15 cellular contexts compared by ENCODE assay signal in genomic region chr3:42151596-42152145, GRCh38.
"Had no signal": no experiment of that assay in that cellular context is flagged by ENCODE, and none has a peak within 500 bp of the region (broad histone marks: within the 10 kb centered on the region; RNA-seq: fewer than 3 reads in every experiment).

No MANE protein-coding gene starts in this region.

- ATAC-seq: activated CD8-positive, alpha-beta T cell treated with anti-CD3 and anti-CD28 coated beads for 36 hours; effector memory CD8-positive, alpha-beta T cell; left lung; upper lobe of right lung; WTC11 had no signal

- H3K36me3 ChIP-seq: left lung, right atrium auricular region, upper lobe of right lung had no signal

- H3K27ac ChIP-seq: coronary artery, left lung, upper lobe of right lung had no signal

- H3K9me3 ChIP-seq: left lung, right atrium auricular region, upper lobe of right lung had no signal

- H3K4me2 ChIP-seq: smooth muscle cell had no signal

- H3K27me3 ChIP-seq: left lung, right atrium auricular region, upper lobe of right lung had no signal

- H3K4me3 ChIP-seq: coronary artery, left lung, right atrium auricular region, smooth muscle cell, upper lobe of right lung had no signal

- DNase-seq: activated CD4-positive, alpha-beta T cell treated with anti-CD3 and anti-CD28 coated beads for 48 hours; activated CD8-positive, alpha-beta T cell treated with anti-CD3 and anti-CD28 coated beads for 36 hours; activated gamma-delta T cell treated with Interleukin-2 at 50 U/mL for 16 hours; activated T-cell treated with anti-CD3 and anti-CD28 coated beads, Interleukin-2, amount 50 U/mL, for 48 hours; amniotic stem cell; effector memory CD8-positive, alpha-beta T cell; islet precursor cell; left lung; mesendoderm; T-helper 2 cell; upper lobe of right lung had no signal
